8 cellular contexts compared by ENCODE assay signal in the genomic region with DNA sequence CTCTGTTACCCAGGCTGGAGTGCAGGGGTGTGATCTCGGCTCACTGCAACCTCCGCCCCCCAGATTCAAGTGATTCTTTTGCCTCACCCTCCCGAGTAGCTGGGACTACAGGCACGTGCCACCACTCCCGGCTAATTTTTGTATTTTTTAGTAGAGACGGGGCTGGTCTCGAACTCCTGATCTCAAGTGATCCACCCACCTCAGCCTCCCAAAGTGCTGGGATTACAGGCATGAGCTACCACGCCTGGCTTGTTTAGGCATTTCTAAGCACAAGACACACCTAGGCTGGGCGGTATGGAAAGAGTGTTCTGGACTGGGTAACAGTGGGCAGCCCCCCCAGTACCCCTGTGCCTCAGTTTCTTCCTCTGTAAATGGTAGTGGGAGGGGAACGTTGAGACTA. TPM values are rescaled to one million over a fixed set of nuclear protein-coding genes. Genes with fewer than 3 reads are reported as not detected.
DNase-seq lines count a peak whose midpoint lies in the region; TF ChIP-seq lines count a peak whose summit lies in the region.
"Not testable (repeated sequence)": the region's sequence is repeated elsewhere in the genome, so short reads cannot be mapped to it uniquely, and the experiment has no call there.

No MANE protein-coding gene starts in this region.

- H3K4me3 Mint-ChIP-seq in nephron = not testable (repeated sequence)

- not testable (repeated sequence) for H3K9ac ChIP-seq in mammary epithelial cell (ENCODE audit: insufficient read depth, low read length)

- 84% methylated on average over 7 of the region's 10 CpGs for WGBS in mammary epithelial cell (ENCODE audit: low coverage, missing lambda C conversion rate)
- 56% methylated on average over 4 of the region's 10 CpGs for WGBS in esophagus muscularis mucosa
- 24 to 33% methylated on average over 10 of the region's 10 CpGs for WGBS in tibial nerve, 2 donors

- H3K27ac ChIP-seq in ACC112 (ENCODE audit: low read depth, low read length) = peak overlapping the region; percentile 74; the same call in 1 of the 2 replicates
- peak overlapping the region; percentile 58 for H3K27ac ChIP-seq in SJCRH30
- peak overlapping the region; percentile 74 for H3K27ac ChIP-seq in mammary epithelial cell (ENCODE audit: insufficient read depth, low read depth, low read length)
- H3K27ac ChIP-seq in esophagus muscularis mucosa (replicated peaks in 1 of 4) = peak overlapping the region; percentile 97 to 99 (median 98)
- H3K27ac ChIP-seq in layer of hippocampus (ENCODE audit: low read depth, low read length) = peak overlapping the region; percentile 98
- H3K27ac ChIP-seq in skin epidermis = peak overlapping the region in 17 of 21 experiments; percentile 16 to 96 (median 81)
- H3K27ac ChIP-seq in tibial nerve = peak overlapping the region; percentile 85 to 99 (median 95)

- TF ChIP-seq POLR2A in esophagus muscularis mucosa (IDR thresholded peaks at IDR 0.05; ENCODE audit: low read depth); tibial nerve (IDR thresholded peaks at IDR 0.05): not testable (repeated sequence)

- intact Hi-C loops in mammary epithelial cell (cut with micrococcal nuclease) = loop anchor here (10.0 kb wide), 1 partner anchor 185 kb away; no protein-coding TSS in a partner anchor
- intact Hi-C loops in esophagus muscularis mucosa (cut with DNase I) = not testable (repeated sequence)

- not testable (repeated sequence) for H4K20me1 ChIP-seq in mammary epithelial cell (ENCODE audit: insufficient read depth, low read length)

- peaks cover 29% of the 10 kb centered on the region for H3K4me1 ChIP-seq in ACC112 (ENCODE audit: control insufficient read depth, insufficient read depth, low read length, unreplicated experiment)
- peaks cover 28% of the 10 kb centered on the region for H3K4me1 ChIP-seq in SJCRH30
- H3K4me1 ChIP-seq in mammary epithelial cell (ENCODE audit: insufficient read depth, low read length) = peaks cover 24% of the 10 kb centered on the region
- peaks cover 68 to 78% (median 77%) of the 10 kb centered on the region in 4 donors for H3K4me1 ChIP-seq in esophagus muscularis mucosa
- peaks cover 4 to 76% (median 61%) of the 10 kb centered on the region in 4 donors for H3K4me1 ChIP-seq in tibial nerve

- CTCF ChIA-PET in mammary epithelial cell (lab: Charles Lee; ENCODE audit: low non-redundant PET) = not testable (repeated sequence)

- not testable (repeated sequence) for H3K4me2 ChIP-seq in mammary epithelial cell (ENCODE audit: insufficient read depth, low read depth, low read length)

- H3K27ac Mint-ChIP-seq in nephron = peak overlapping the region in 2 of 3 experiments; percentile 85 to 87

- in situ Hi-C loops in mammary epithelial cell (cut with MboI; ENCODE audit: low sequenced_read_pairs in 2 of 2) = not testable (repeated sequence)

- not testable (repeated sequence) for DNase-seq in SJCRH30; mammary epithelial cell; esophagus muscularis mucosa (ENCODE audit: extremely low spot score); tibial nerve (ENCODE audit: low spot score in 2 of 2)

- H3K36me3 ChIP-seq in ACC112 (ENCODE audit: insufficient read depth, low read length); SJCRH30; mammary epithelial cell (ENCODE audit: insufficient read depth, low read length): not testable (repeated sequence)
- H3K36me3 ChIP-seq in esophagus muscularis mucosa (peaks cover 10 to 18% (median 17%) of the 10 kb centered on the region in 4 donors), tibial nerve (peaks cover 0 to 15% (median 0%) of the 10 kb centered on the region in 3 donors)

- not testable (repeated sequence) for H3K27me3 Mint-ChIP-seq in nephron (ENCODE audit: low read depth)

- not testable (repeated sequence) for H3K27me3 ChIP-seq in ACC112 (ENCODE audit: insufficient read depth, low read length); SJCRH30; mammary epithelial cell (ENCODE audit: insufficient read depth, low read length); esophagus muscularis mucosa; layer of hippocampus (ENCODE audit: control insufficient read depth, insufficient read depth, low read length); tibial nerve

- TF ChIP-seq EP300 in esophagus muscularis mucosa (IDR thresholded peaks at IDR 0.05); tibial nerve (IDR thresholded peaks at IDR 0.05): not testable (repeated sequence)

- dilution Hi-C loops in mammary epithelial cell (cut with HindIII; ENCODE audit: low sequenced_read_pairs) = not testable (repeated sequence)

- not testable (repeated sequence) for H3K9me3 ChIP-seq in SJCRH30 (replicated peaks); mammary epithelial cell (replicated peaks; ENCODE audit: insufficient read depth, low read length); esophagus muscularis mucosa; tibial nerve

- TF ChIP-seq CTCF in mammary epithelial cell (conservative IDR thresholded peaks at IDR 0.05 in 1 of 2, IDR thresholded peaks at IDR 0.05 in 1 of 2; ENCODE audit: extremely low read depth in 1 of 2, insufficient read depth in 1 of 2, low read depth in 1 of 2, low read length in 2 of 2); esophagus muscularis mucosa (IDR thresholded peaks at IDR 0.05); nephron (IDR thresholded peaks at IDR 0.05; ENCODE audit: unreplicated experiment in 3 of 3); tibial nerve (IDR thresholded peaks at IDR 0.05): not testable (repeated sequence)

- H3K4me1 Mint-ChIP-seq in nephron = peaks cover 29% of the 10 kb centered on the region

- H3K9me3 Mint-ChIP-seq in nephron = not testable (repeated sequence)

- H3K36me3 Mint-ChIP-seq in nephron (ENCODE audit: low read depth) = not testable (repeated sequence)

- H3K79me2 ChIP-seq in ACC112 (ENCODE audit: control insufficient read depth, insufficient read depth, low read length, unreplicated experiment); mammary epithelial cell (ENCODE audit: insufficient read depth, low read length): not testable (repeated sequence)

- H3K4me3 ChIP-seq in ACC112 (ENCODE audit: low read depth, low read length); SJCRH30; mammary epithelial cell (replicated peaks in 1 of 3; ENCODE audit: insufficient read depth in 1 of 3, low read depth in 2 of 3, low read length in 3 of 3); skin epidermis: not testable (repeated sequence)
- peak overlapping the region; percentile 42 to 56 (median 44) for H3K4me3 ChIP-seq in esophagus muscularis mucosa
- H3K4me3 ChIP-seq in tibial nerve = peak overlapping the region in 3 of 4 donors; percentile 18 to 52 (median 28)

- not testable (repeated sequence) for BruUV-seq in mammary epithelial cell (replicated peaks; lab: Mats Ljungman, UMichigan)

- H2AFZ ChIP-seq in ACC112 (ENCODE audit: low read length, unreplicated experiment) (peak overlapping the region; percentile 40), mammary epithelial cell (ENCODE audit: low read depth, low read length) (peak overlapping the region; percentile 95)

RNA-seq across cellular contexts. Expression of a gene that starts 8.2 kb away (rescaled TPM):
- 8.1 and 9.9 TPM in 2 replicates for total RNA-seq in SJCRH30 (2014; rRNA removed; shearing (Covaris generic))
- 10 to 100 TPM; 49.3 to 54.8 TPM for total RNA-seq in mammary epithelial cell
- 33.5 TPM for polyA plus RNA-seq in mammary epithelial cell
- 44.0 TPM for polyA minus RNA-seq in mammary epithelial cell
- 100 to 1,000 TPM in 1 of 4 donors, 10 to 100 TPM in 3; 67.8 to 147 (median 81.9) TPM for total RNA-seq in esophagus muscularis mucosa
- total RNA-seq in tibial nerve = 10 to 100 TPM; 47.4 to 79.0 (median 57.0) TPM

RNA-seq across cellular contexts. Expression of a gene that starts 15.1 kb away (rescaled TPM):
- total RNA-seq in SJCRH30 (2014; rRNA removed; shearing (Covaris generic)) = 36.3 and 38.3 TPM in 2 replicates
- total RNA-seq in mammary epithelial cell (10 to 100 TPM; 50.2 to 88.0 TPM), esophagus muscularis mucosa (10 to 100 TPM; 48.2 to 95.8 (median 85.2) TPM), tibial nerve (10 to 100 TPM; 63.5 to 79.7 (median 71.0) TPM)
- polyA plus RNA-seq in mammary epithelial cell = 42.7 TPM
- 117 TPM for polyA minus RNA-seq in mammary epithelial cell

RNA-seq across cellular contexts. Expression of a gene that starts 26.0 kb away (rescaled TPM):
- total RNA-seq in SJCRH30 (2014; rRNA removed; shearing (Covaris generic)) = 1.4 and 3.2 TPM in 2 replicates
- total RNA-seq in mammary epithelial cell (1 to 10 TPM; 4.8 to 5.8 TPM), esophagus muscularis mucosa (1 to 10 TPM; 5.9 to 10.0 (median 9.0) TPM), tibial nerve (10 to 100 TPM; 10.5 to 53.1 (median 22.6) TPM)
- 1.3 TPM for polyA plus RNA-seq in mammary epithelial cell
- 1.8 TPM for polyA minus RNA-seq in mammary epithelial cell

RNA-seq across cellular contexts. Expression of a gene that starts 26.5 kb away (rescaled TPM):
- 7.4 and 7.9 TPM in 2 replicates for total RNA-seq in SJCRH30 (2014; rRNA removed; shearing (Covaris generic))
- 10 to 100 TPM; 19.3 to 20.2 TPM for total RNA-seq in mammary epithelial cell
- 6.8 TPM for polyA plus RNA-seq in mammary epithelial cell
- polyA minus RNA-seq in mammary epithelial cell = 25.9 TPM
- 10 to 100 TPM; 13.3 to 36.4 (median 27.4) TPM for total RNA-seq in esophagus muscularis mucosa
- total RNA-seq in tibial nerve = 10 to 100 TPM; 40.2 to 68.1 (median 41.5) TPM

RNA-seq across cellular contexts. Expression of a gene that starts 34.5 kb away (rescaled TPM):
- total RNA-seq in SJCRH30 (2014; rRNA removed; shearing (Covaris generic)) = 43.6 and 47.1 TPM in 2 replicates
- total RNA-seq in mammary epithelial cell (10 to 100 TPM; 24.0 to 67.6 TPM), esophagus muscularis mucosa (10 to 100 TPM; 32.5 to 61.7 (median 44.1) TPM), tibial nerve (100 to 1,000 TPM in 1 of 4 donors, 10 to 100 TPM in 3; 56.8 to 118 (median 76.2) TPM)
- 46.3 TPM for polyA plus RNA-seq in mammary epithelial cell
- polyA minus RNA-seq in mammary epithelial cell = 29.7 TPM
